Comparison of ENCODE assay signal across 2 cellular contexts in genomic region chr10:83104616-83105015, GRCh38.
A peak's percentile ranks its signal among the peaks of the same experiment; 100 is the strongest.
TF ChIP-seq lines count a peak whose summit lies in the region.

No MANE protein-coding gene starts in this region.

TF ChIP-seq in HepG2, 621 proteins besides CTCF, POLR2A, EP300 and RAD21 (continued from another document):
- TF ChIP-seq ARID4A (CRISPR knock-in tag; IDR thresholded peaks at IDR 0.05; ENCODE audit: borderline replicate concordance) (no peak), TEF (CRISPR knock-in tag; IDR thresholded peaks at IDR 0.05) (no peak), HNF4A (CRISPR knock-in tag; IDR thresholded peaks at IDR 0.05) (no peak), SMYD3 (CRISPR knock-in tag; IDR thresholded peaks at IDR 0.05) (no peak), NFE2L1 (CRISPR knock-in tag; IDR thresholded peaks at IDR 0.05; ENCODE audit: borderline replicate concordance) (no peak), RAD51 (IDR thresholded peaks at IDR 0.05; ENCODE audit: borderline replicate concordance) (peak; percentile 75), USF2 (IDR thresholded peaks at IDR 0.05; ENCODE audit: low read depth, low read length) (no peak), USF2 (CRISPR knock-in tag; IDR thresholded peaks at IDR 0.05; ENCODE audit: borderline replicate concordance) (no peak), SNAPC4 (CRISPR knock-in tag; IDR thresholded peaks at IDR 0.05) (no peak)

TF ChIP-seq in K562, 482 proteins besides CTCF, POLR2A, EP300 and RAD21 (continued from another document):
- TF ChIP-seq AFF4 (CRISPR knock-in tag; IDR thresholded peaks at IDR 0.05) (no peak), TFE3 (CRISPR knock-in tag; IDR thresholded peaks at IDR 0.05) (peak; percentile 86)
